ENCODE assay signal across 28 cellular contexts in genomic region chr10:44908936-44909335, GRCh38. TPM values are rescaled to one million over a fixed set of nuclear protein-coding genes. Genes with fewer than 3 reads are reported as not detected.
DNase-seq lines count a peak whose midpoint lies in the region; ATAC-seq and TF ChIP-seq lines count a peak whose summit lies in the region.
"Had no signal": no experiment of that assay in that cellular context is flagged by ENCODE, and none has a peak within 500 bp of the region (broad histone marks: within the 10 kb centered on the region; RNA-seq: fewer than 3 reads in every experiment).

No MANE protein-coding gene starts in this region.

- no peak for TF ChIP-seq POLR2A in gastroesophageal sphincter (IDR thresholded peaks at IDR 0.05)

- H3K4me1 Mint-ChIP-seq in WTC11 (peaks cover 45% of the 10 kb centered on the region), nephron (peaks cover 58% of the 10 kb centered on the region)
- peaks cover 10% of the 10 kb centered on the region for H3K4me1 Mint-ChIP-seq in T-helper 2 cell treated with Interferon-gamma antibody and Interleukin-4, amounts not matched to agents 5 μg/mL and 100 μg/mL, for 36 hours (ENCODE audit: low read depth)
- H3K4me1 Mint-ChIP-seq in naive thymus-derived CD4-positive, alpha-beta T cell: peaks cover 10 to 17% (median 13%) of the 10 kb centered on the region in 7 donors

- no peak for TF ChIP-seq EP300 in gastroesophageal sphincter (IDR thresholded peaks at IDR 0.05)

- no peaks in the 10 kb centered on the region; the same call in 1 of the 2 replicates for H3K27me3 Mint-ChIP-seq in WTC11 (ENCODE audit: low read depth)
- peaks cover 4% of the 10 kb centered on the region for H3K27me3 Mint-ChIP-seq in nephron (ENCODE audit: low read depth)
- H3K27me3 Mint-ChIP-seq in T-helper 2 cell treated with Interferon-gamma antibody and Interleukin-4, amounts not matched to agents 5 μg/mL and 100 μg/mL, for 36 hours (ENCODE audit: low read depth): peaks cover 5% of the 10 kb centered on the region
- peaks cover 0 to 11% (median 0%) of the 10 kb centered on the region in 5 donors for H3K27me3 Mint-ChIP-seq in naive thymus-derived CD4-positive, alpha-beta T cell
- H3K27me3 Mint-ChIP-seq: activated CD4-positive, alpha-beta T cell treated with anti-CD3 and anti-CD28 coated beads for 36 hours; stimulated activated naive B cell treated with anti-CD40 and anti-IgM and Interleukin-4, amounts not matched to agents 10 μg/mL and 1 μg/mL and 100 μg/mL, for 72 hours had no signal

- CTCF ChIA-PET in WTC11 (lab: Charles Lee): interaction anchor here (1.7 to 4.3 kb wide), 5 partner anchors 9 to 45 kb away, joined by 5 to 25 read pairs (median 8); no protein-coding TSS in a partner anchor
- CTCF ChIA-PET in naive thymus-derived CD4-positive, alpha-beta T cell (lab: Charles Lee): interaction anchor here (0.7 kb wide), 1 partner anchor 48 kb away, joined by 3 read pairs; no protein-coding TSS in a partner anchor

- WGBS in gastroesophageal sphincter (ENCODE audit: low coverage in 1 of 2), 2 donors: 83% methylated on average over 1 of the region's 3 CpGs; no CpG with 5 or more reads in 1 of the 2 donors

- H3K9me3 Mint-ChIP-seq in WTC11 (no peaks in the 10 kb centered on the region), nephron (no peaks in the 10 kb centered on the region)
- no peaks in the 10 kb centered on the region for H3K9me3 Mint-ChIP-seq in T-helper 2 cell treated with Interferon-gamma antibody and Interleukin-4, amounts not matched to agents 5 μg/mL and 100 μg/mL, for 36 hours
- peaks cover 0 to 6% (median 0%) of the 10 kb centered on the region in 11 donors for H3K9me3 Mint-ChIP-seq in naive thymus-derived CD4-positive, alpha-beta T cell
- H3K9me3 Mint-ChIP-seq: stimulated activated naive B cell treated with anti-CD40 and anti-IgM and Interleukin-4, amounts not matched to agents 10 μg/mL and 1 μg/mL and 100 μg/mL, for 72 hours; T-cell had no signal

- H3K4me3 ChIP-seq in gastroesophageal sphincter: no peak overlapping the region
- no peak overlapping the region for H3K4me3 ChIP-seq in naive thymus-derived CD4-positive, alpha-beta T cell (ENCODE audit: low read length)
- H3K4me3 ChIP-seq: heart left ventricle had no signal

- H3K36me3 ChIP-seq in gastroesophageal sphincter: no peaks in the 10 kb centered on the region
- no peaks in the 10 kb centered on the region for H3K36me3 ChIP-seq in naive thymus-derived CD4-positive, alpha-beta T cell (ENCODE audit: control insufficient read depth in 2 of 3, insufficient read depth in 3 of 3, low read length in 3 of 3)
- H3K36me3 ChIP-seq: heart left ventricle, neutrophil had no signal

- TF ChIP-seq CTCF in WTC11 (IDR thresholded peaks at IDR 0.05): no peak
- no peak for TF ChIP-seq CTCF in nephron (IDR thresholded peaks at IDR 0.05; ENCODE audit: unreplicated experiment in 3 of 3)
- no peak for TF ChIP-seq CTCF in gastroesophageal sphincter (IDR thresholded peaks at IDR 0.05)

- no peak overlapping the region for H3K27ac ChIP-seq in gastroesophageal sphincter
- no peak overlapping the region for H3K27ac ChIP-seq in naive thymus-derived CD4-positive, alpha-beta T cell (ENCODE audit: low read depth, low read length)
- H3K27ac ChIP-seq: heart left ventricle, neutrophil had no signal

- no peak overlapping the region for H3K27ac Mint-ChIP-seq in WTC11
- peak overlapping the region in 1 of 3 experiments; percentile 95 for H3K27ac Mint-ChIP-seq in nephron
- no peak overlapping the region for H3K27ac Mint-ChIP-seq in T-helper 2 cell treated with Interferon-gamma antibody and Interleukin-4, amounts not matched to agents 5 μg/mL and 100 μg/mL, for 36 hours
- no peak overlapping the region for H3K27ac Mint-ChIP-seq in naive thymus-derived CD4-positive, alpha-beta T cell
- H3K27ac Mint-ChIP-seq: activated CD4-positive, alpha-beta T cell treated with anti-CD3 and anti-CD28 coated beads for 36 hours; stimulated activated naive B cell treated with anti-CD40 and anti-IgM and Interleukin-4, amounts not matched to agents 10 μg/mL and 1 μg/mL and 100 μg/mL, for 72 hours; T-cell had no signal

- POLR2A ChIA-PET in WTC11 (lab: Charles Lee): no interaction called here
- POLR2A ChIA-PET in naive thymus-derived CD4-positive, alpha-beta T cell (lab: Charles Lee): no interaction called here

- ATAC-seq in WTC11 (no peak), gastroesophageal sphincter (no peak), GM18867 (IDR thresholded peaks at IDR 0.05; ENCODE audit: unreplicated experiment) (no peak)
- ATAC-seq in naive thymus-derived CD4-positive, alpha-beta T cell: no peak
- ATAC-seq: activated CD4-positive, alpha-beta T cell treated with anti-CD3 and anti-CD28 coated beads for 36 hours; heart left ventricle; left lobe of liver; stimulated activated naive B cell treated with anti-CD40 and anti-IgM and Interleukin-4, amounts not matched to agents 10 μg/mL and 1 μg/mL and 100 μg/mL, for 72 hours; T-cell had no signal

- DNase-seq in NCI-H2029 (lab: John Stamatoyannopoulos, UW): peak; percentile 44
- no peak for DNase-seq in NCI-H2029 treated with DMSO at 0.1 percent for 48 hours (lab: John Stamatoyannopoulos, UW)
- DNase-seq in WTC11 (ENCODE audit: low spot score): no peak
- no peak for DNase-seq in T-helper 2 cell treated with Interferon-gamma antibody and Interleukin-4, amounts not matched to agents 5 μg/mL and 100 μg/mL, for 36 hours (ENCODE audit: low spot score)
- no peak for DNase-seq in naive thymus-derived CD4-positive, alpha-beta T cell
- DNase-seq: 8988T; activated CD4-positive, alpha-beta T cell treated with anti-CD3 and anti-CD28 coated beads for 36 hours; activated naive CD4-positive, alpha-beta T cell treated with Interleukin-2 at 50 U/mL for 16 hours; activated T-cell treated with anti-CD3 and anti-CD28 coated beads, Interleukin-2, amount 50 U/mL, for 48 hours; central memory CD4-positive, alpha-beta T cell; heart left ventricle; midbrain; NCI-H1417 treated with DMSO at 0.1 percent for 48 hours; NCI-H2171 treated with DMSO at 0.1 percent for 48 hours; NCI-H748 treated with DMSO at 0.1 percent for 48 hours; Right ventricle myocardium superior; stimulated activated CD4-positive, alpha-beta T cell treated with anti-CD3 and anti-CD28 coated beads, Interleukin-2, amount 100 ng/mL, for 48 hours; stimulated activated naive B cell treated with anti-CD40 and anti-IgM and Interleukin-4, amounts not matched to agents 10 μg/mL and 1 μg/mL and 100 μg/mL, for 72 hours; T-cell had no signal

- H3K4me3 Mint-ChIP-seq in WTC11 (0 out of 2 replicates have a peak overlapping the region, but pooled peaks have one; percentile 9), nephron (peak overlapping the region in 2 of 3 experiments; percentile 53 to 58)
- no peak overlapping the region for H3K4me3 Mint-ChIP-seq in T-helper 2 cell treated with Interferon-gamma antibody and Interleukin-4, amounts not matched to agents 5 μg/mL and 100 μg/mL, for 36 hours
- no peak overlapping the region for H3K4me3 Mint-ChIP-seq in naive thymus-derived CD4-positive, alpha-beta T cell
- H3K4me3 Mint-ChIP-seq: activated CD4-positive, alpha-beta T cell treated with anti-CD3 and anti-CD28 coated beads for 36 hours; stimulated activated naive B cell treated with anti-CD40 and anti-IgM and Interleukin-4, amounts not matched to agents 10 μg/mL and 1 μg/mL and 100 μg/mL, for 72 hours; T-cell had no signal

- no peaks in the 10 kb centered on the region for H3K27me3 ChIP-seq in gastroesophageal sphincter
- no peaks in the 10 kb centered on the region for H3K27me3 ChIP-seq in naive thymus-derived CD4-positive, alpha-beta T cell (ENCODE audit: control insufficient read depth in 2 of 2, insufficient read depth in 2 of 2, low read length in 2 of 2)
- H3K27me3 ChIP-seq: heart left ventricle, neutrophil had no signal

- H3K4me1 ChIP-seq in gastroesophageal sphincter: peaks cover 0 to 19% (median 0%) of the 10 kb centered on the region in 3 donors
- H3K4me1 ChIP-seq in naive thymus-derived CD4-positive, alpha-beta T cell (ENCODE audit: control insufficient read depth in 2 of 2, insufficient read depth in 2 of 2, low read length in 2 of 2): peaks cover 0 to 14% of the 10 kb centered on the region in 2 donors

- intact Hi-C loops in naive thymus-derived CD4-positive, alpha-beta T cell (cut with micrococcal nuclease): no loop called here

- no peaks in the 10 kb centered on the region for H3K36me3 Mint-ChIP-seq in WTC11
- H3K36me3 Mint-ChIP-seq in nephron (ENCODE audit: low read depth): peaks cover 6% of the 10 kb centered on the region
- peaks cover 2% of the 10 kb centered on the region for H3K36me3 Mint-ChIP-seq in T-helper 2 cell treated with Interferon-gamma antibody and Interleukin-4, amounts not matched to agents 5 μg/mL and 100 μg/mL, for 36 hours (ENCODE audit: low read depth)
- peaks cover 0 to 6% (median 0%) of the 10 kb centered on the region in 5 donors for H3K36me3 Mint-ChIP-seq in naive thymus-derived CD4-positive, alpha-beta T cell
- H3K36me3 Mint-ChIP-seq: stimulated activated naive B cell treated with anti-CD40 and anti-IgM and Interleukin-4, amounts not matched to agents 10 μg/mL and 1 μg/mL and 100 μg/mL, for 72 hours; T-cell had no signal

- peaks cover 0 to 8% (median 0%) of the 10 kb centered on the region in 3 donors for H3K9me3 ChIP-seq in gastroesophageal sphincter
- no peaks in the 10 kb centered on the region for H3K9me3 ChIP-seq in naive thymus-derived CD4-positive, alpha-beta T cell (ENCODE audit: control insufficient read depth in 2 of 3, low read length in 3 of 3)
- H3K9me3 ChIP-seq: neutrophil had no signal

RNA-seq across cellular contexts. Expression of gene TMEM72, which starts 2.2 kb away (rescaled TPM):
- total RNA-seq in WTC11 (2021): 0.11 TPM in 1 of 3 replicates, not detected in the others
- under 1 TPM in 1 of 4 donors, not detected in 3; 0.35 TPM for total RNA-seq in gastroesophageal sphincter
- not detected for total RNA-seq in naive thymus-derived CD4-positive, alpha-beta T cell
- polyA plus RNA-seq in naive thymus-derived CD4-positive, alpha-beta T cell: not detected
- total RNA-seq: activated CD4-positive, alpha-beta T cell treated with anti-CD3 and anti-CD28 coated beads for 36 hours; Daoy; dermis microvascular lymphatic vessel endothelial cell; left lobe of liver; M059J; Right ventricle myocardium superior; temporal lobe had no signal
- polyA plus RNA-seq: heart left ventricle had no signal

RNA-seq across cellular contexts. Expression of gene RASSF4, which starts 50.7 kb away (rescaled TPM):
- total RNA-seq in WTC11 (2021): 15.7 to 16.7 TPM (median 16.2 TPM) in 3 replicates
- 10 to 100 TPM; 23.5 to 57.7 (median 31.6) TPM for total RNA-seq in gastroesophageal sphincter
- 10 to 100 TPM in 1 of 5 experiments, 1 to 10 TPM in 4; 1.9 to 53.4 (median 3.0) TPM for total RNA-seq in naive thymus-derived CD4-positive, alpha-beta T cell
- 1 to 10 TPM in 1 of 2 donors, under 1 TPM in 1; 0.84 to 1.3 TPM for polyA plus RNA-seq in naive thymus-derived CD4-positive, alpha-beta T cell

Comparison
In these comparisons a context has a peak if more than half of its experiments do, and no peak if none do; other contexts are left out.
1. H3K4me3 Mint-ChIP-seq: peak in WTC11 (single experiment) and nephron (2 of 3); none in T-helper 2 cell treated with Interferon-gamma antibody and Interleukin-4, amounts not matched to agents 5 μg/mL and 100 μg/mL, for 36 hours (single experiment) and naive thymus-derived CD4-positive, alpha-beta T cell (0 of 10).